8 cellular contexts compared by ENCODE assay signal in the genomic region with DNA sequence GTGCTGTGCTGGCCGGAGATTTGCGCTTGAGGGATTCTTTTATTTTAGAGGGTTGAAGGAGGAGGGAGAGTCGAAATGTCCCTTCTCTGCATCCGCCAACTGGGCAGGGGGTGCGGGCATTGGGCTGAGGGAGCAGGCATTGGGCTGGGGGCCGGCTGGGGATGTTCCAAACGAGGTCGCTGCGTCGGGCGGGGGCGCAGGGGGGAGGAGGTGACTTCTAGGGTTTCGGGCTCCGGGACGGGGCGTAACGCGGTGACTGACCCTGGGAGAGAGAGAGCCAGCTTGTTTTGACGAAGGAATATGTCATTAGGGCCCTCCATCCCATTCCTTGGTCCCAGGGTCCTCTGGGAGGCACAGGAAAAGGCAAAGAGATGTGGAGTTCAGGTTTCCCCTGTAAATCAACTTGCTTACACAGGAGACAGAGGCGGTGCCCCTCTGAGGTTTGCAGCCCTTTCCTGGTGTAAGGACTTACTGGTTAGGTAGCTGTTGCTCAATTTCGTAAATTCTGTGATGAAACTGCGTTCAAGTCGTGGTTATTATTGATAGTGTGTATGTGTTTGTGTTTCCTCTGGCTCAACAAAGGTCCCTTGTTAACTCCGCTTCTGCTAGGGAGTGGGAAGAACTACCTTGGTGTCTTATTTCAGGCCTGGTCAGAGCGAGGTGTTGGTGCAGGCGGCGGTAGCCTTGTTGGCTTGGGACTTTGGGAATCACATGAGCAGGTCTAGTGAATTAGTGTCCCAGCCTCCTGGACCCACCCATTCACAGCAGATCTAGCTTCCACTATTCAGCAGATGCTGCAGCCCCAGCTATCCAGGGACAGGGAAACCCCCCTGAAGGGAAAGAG. TPM values are rescaled to one million over a fixed set of nuclear protein-coding genes. Genes with fewer than 3 reads are reported as not detected.
DNase-seq lines count a peak whose midpoint lies in the region; ATAC-seq and TF ChIP-seq lines count a peak whose summit lies in the region.

No MANE protein-coding gene starts in this region.

- peak overlapping the region in 7 of 11 experiments; percentile 39 to 71 (median 58); a peak in 9 of 22 replicates for H3K9ac ChIP-seq in BLaER1 treated with 17β-estradiol and CSF1 and Interleukin-3, amounts not matched to agents 10 nM and 100 nM
- H3K9ac ChIP-seq in neuronal stem cell (ENCODE audit: low read depth, low read length, poor library complexity) = peak overlapping the region; percentile 65

- no CpG with 5 or more reads among the region's 27 CpGs for WGBS in neuronal stem cell (ENCODE audit: extremely low coverage in 2 of 2, insufficient read length in 2 of 2, insufficient replicate concordance in 1 of 2), 2 donors

- POLR2A ChIA-PET in activated CD4-positive, alpha-beta memory T cell treated with anti-CD3 and anti-CD28 coated beads, Interleukin-2, amount 10 ng/mL, durations not matched to agents 7 days and 5 days (lab: Charles Lee) = no interaction called here

- peaks cover 54% of the 10 kb centered on the region for H3K27me3 Mint-ChIP-seq in activated CD4-positive, alpha-beta memory T cell treated with anti-CD3 and anti-CD28 coated beads, Interleukin-2, amount 10 ng/mL, durations not matched to agents 7 days and 5 days

- peak overlapping the region; percentile 85 to 99 (median 92) for H3K4me2 ChIP-seq in BLaER1 treated with 17β-estradiol and CSF1 and Interleukin-3, amounts not matched to agents 10 nM and 100 nM
- H3K4me2 ChIP-seq in neuronal stem cell (ENCODE audit: insufficient read depth, low read length, poor library complexity, severe bottlenecking) = peak overlapping the region; percentile 91

- peak overlapping the region; percentile 44 for H3K18ac ChIP-seq in neuronal stem cell (ENCODE audit: low read length)

- peak overlapping the region; percentile 91 for H2AFZ ChIP-seq in neuronal stem cell (ENCODE audit: low read length)

- no peak overlapping the region for H2AK5ac ChIP-seq in neuronal stem cell (ENCODE audit: low read depth, low read length)

- no peak for ATAC-seq in GM18873 (IDR thresholded peaks at IDR 0.05; ENCODE audit: low FRiP score, unreplicated experiment)

- H3K4me1 Mint-ChIP-seq in activated CD4-positive, alpha-beta memory T cell treated with anti-CD3 and anti-CD28 coated beads, Interleukin-2, amount 10 ng/mL, durations not matched to agents 7 days and 5 days = peaks cover 23% of the 10 kb centered on the region

- CTCF ChIA-PET in activated CD4-positive, alpha-beta memory T cell treated with anti-CD3 and anti-CD28 coated beads, Interleukin-2, amount 10 ng/mL, durations not matched to agents 7 days and 5 days (lab: Charles Lee) = no interaction called here

- no peaks in the 10 kb centered on the region for H3K79me1 ChIP-seq in neuronal stem cell (ENCODE audit: low read depth, low read length)

- no peak overlapping the region for H4K91ac ChIP-seq in neuronal stem cell (ENCODE audit: low read depth, low read length, poor library complexity)

- DNase-seq in Jurkat, Clone E6-1 (ENCODE audit: low read depth, low spot score) = no peak
- DNase-seq in activated CD4-positive, alpha-beta memory T cell treated with anti-CD3 and anti-CD28 coated beads, Interleukin-2, amount 10 ng/mL, durations not matched to agents 7 days and 5 days = no peak
- no peak for DNase-seq in fibroblast of villous mesenchyme (ENCODE audit: low read depth)
- DNase-seq in neuronal stem cell (ENCODE audit: low spot score) = peak; percentile 36
- DNase-seq in hippocampal formation (lab: John Stamatoyannopoulos, UW) = no peak
- DNase-seq in central memory CD4-positive, alpha-beta T cell = no peak

- no peak overlapping the region for H2BK5ac ChIP-seq in neuronal stem cell (ENCODE audit: low read length)

- no peaks in the 10 kb centered on the region for H3K9me3 ChIP-seq in BLaER1 treated with 17β-estradiol and CSF1 and Interleukin-3, amounts not matched to agents 10 nM and 100 nM (replicated peaks in 1 of 11)
- H3K9me3 ChIP-seq in neuronal stem cell (replicated peaks in 1 of 2; ENCODE audit: control insufficient read depth in 2 of 2, insufficient read depth in 1 of 2, low read depth in 1 of 2, low read length in 2 of 2) = no peaks in the 10 kb centered on the region

- H3K14ac ChIP-seq in neuronal stem cell (ENCODE audit: low read length) = no peak overlapping the region

- peaks cover 18 to 32% (median 27%) of the 10 kb centered on the region in 10 experiments for H3K4me1 ChIP-seq in BLaER1 treated with 17β-estradiol and CSF1 and Interleukin-3, amounts not matched to agents 10 nM and 100 nM
- peaks cover 2 to 11% of the 10 kb centered on the region in 2 donors for H3K4me1 ChIP-seq in neuronal stem cell (ENCODE audit: control insufficient read depth in 2 of 2, insufficient read depth in 1 of 2, low read depth in 1 of 2, low read length in 2 of 2)

- H3K4me3 ChIP-seq in BLaER1 treated with 17β-estradiol and CSF1 and Interleukin-3, amounts not matched to agents 10 nM and 100 nM = peak overlapping the region; percentile 51 to 73 (median 65); a peak in 19 of 20 replicates
- H3K4me3 ChIP-seq in Jurkat, Clone E6-1 (ENCODE audit: low read length) = peak overlapping the region; percentile 10; the same call in 1 of the 2 replicates
- H3K4me3 ChIP-seq in fibroblast of villous mesenchyme (ENCODE audit: low read depth, low read length) = peak overlapping the region; percentile 36
- peak overlapping the region; percentile 46 to 86 for H3K4me3 ChIP-seq in neuronal stem cell (ENCODE audit: low read length in 2 of 2)

- no peak overlapping the region for H2BK12ac ChIP-seq in neuronal stem cell (ENCODE audit: low read length)

- no peak overlapping the region for H4K8ac ChIP-seq in neuronal stem cell (ENCODE audit: low read depth, low read length)

- no peak overlapping the region for H3K27ac Mint-ChIP-seq in activated CD4-positive, alpha-beta memory T cell treated with anti-CD3 and anti-CD28 coated beads, Interleukin-2, amount 10 ng/mL, durations not matched to agents 7 days and 5 days

- no peak overlapping the region for H3K4ac ChIP-seq in neuronal stem cell (ENCODE audit: low read length)

- peak overlapping the region in 2 of 11 experiments; percentile 10 to 54; a peak in 3 of 22 replicates for H3K27ac ChIP-seq in BLaER1 treated with 17β-estradiol and CSF1 and Interleukin-3, amounts not matched to agents 10 nM and 100 nM
- no peak overlapping the region for H3K27ac ChIP-seq in neuronal stem cell (replicated peaks; ENCODE audit: low read length)

- no peak overlapping the region for H3K23ac ChIP-seq in neuronal stem cell (ENCODE audit: low read depth, low read length, poor library complexity)

- H3K27me3 ChIP-seq in BLaER1 treated with 17β-estradiol and CSF1 and Interleukin-3, amounts not matched to agents 10 nM and 100 nM = peaks cover 20 to 34% (median 29%) of the 10 kb centered on the region in 11 experiments
- peaks cover 0 to 57% (median 27%) of the 10 kb centered on the region in 3 experiments for H3K27me3 ChIP-seq in neuronal stem cell (ENCODE audit: control insufficient read depth in 3 of 3, insufficient read depth in 3 of 3, low read depth in 1 of 3, low read length in 3 of 3)

- no peaks in the 10 kb centered on the region for H3K36me3 ChIP-seq in BLaER1 treated with 17β-estradiol and CSF1 and Interleukin-3, amounts not matched to agents 10 nM and 100 nM
- H3K36me3 ChIP-seq in neuronal stem cell (replicated peaks in 1 of 2; ENCODE audit: control insufficient read depth in 2 of 2, insufficient read depth in 2 of 2, low read length in 2 of 2) = no peaks in the 10 kb centered on the region

- TF ChIP-seq CTCF in fibroblast of villous mesenchyme (IDR thresholded peaks at IDR 0.05; ENCODE audit: insufficient read depth, low read depth, low read length) = no peak

- peaks cover 0 to 13% (median 0%) of the 10 kb centered on the region in 11 experiments; a peak in 3 of 22 replicates for H4K20me1 ChIP-seq in BLaER1 treated with 17β-estradiol and CSF1 and Interleukin-3, amounts not matched to agents 10 nM and 100 nM

- H2BK120ac ChIP-seq in neuronal stem cell (ENCODE audit: low read depth, low read length) = no peak overlapping the region

- no peak overlapping the region for H2BK15ac ChIP-seq in neuronal stem cell (ENCODE audit: low read length)

- H3K4me3 Mint-ChIP-seq in activated CD4-positive, alpha-beta memory T cell treated with anti-CD3 and anti-CD28 coated beads, Interleukin-2, amount 10 ng/mL, durations not matched to agents 7 days and 5 days = peak overlapping the region; percentile 52

- no peaks in the 10 kb centered on the region for H3K9me3 Mint-ChIP-seq in activated CD4-positive, alpha-beta memory T cell treated with anti-CD3 and anti-CD28 coated beads, Interleukin-2, amount 10 ng/mL, durations not matched to agents 7 days and 5 days

- H3K36me3 Mint-ChIP-seq in activated CD4-positive, alpha-beta memory T cell treated with anti-CD3 and anti-CD28 coated beads, Interleukin-2, amount 10 ng/mL, durations not matched to agents 7 days and 5 days (ENCODE audit: low read depth) = no peaks in the 10 kb centered on the region

RNA-seq across cellular contexts. Expression of gene FHIP1A, which starts 0.7 kb away (rescaled TPM):
- not detected for polyA plus RNA-seq in Jurkat, Clone E6-1 (2012; ENCODE audit: insufficient read depth, insufficient read length)
- under 1 TPM; 0.05 to 0.18 TPM for total RNA-seq in activated CD4-positive, alpha-beta memory T cell treated with anti-CD3 and anti-CD28 coated beads, Interleukin-2, amount 10 ng/mL, durations not matched to agents 7 days and 5 days
- total RNA-seq in fibroblast of villous mesenchyme = under 0.01 and 0.32 TPM in 2 replicates
- 1.2 TPM for polyA plus RNA-seq in neuronal stem cell (2013, experiment 1 of 2)
- 1.3 TPM for polyA plus RNA-seq in neuronal stem cell (2013, experiment 2 of 2)

Comparison
In these comparisons a context has a peak if more than half of its experiments do, and no peak if none do; other contexts are left out.
1. H3K4me3 ChIP-seq: peak in every context shown above with its lines; median percentile 66 in neuronal stem cell; 65 in BLaER1 treated with 17β-estradiol and CSF1 and Interleukin-3, amounts not matched to agents 10 nM and 100 nM; 36 in fibroblast of villous mesenchyme; 10 in Jurkat, Clone E6-1.